ENCODE assay signal across 25 cellular contexts in genomic region chr1:91793877-91794276, GRCh38.
"Had no signal": no experiment of that assay in that cellular context is flagged by ENCODE, and none has a peak within 500 bp of the region (broad histone marks: within the 10 kb centered on the region; RNA-seq: fewer than 3 reads in every experiment).

No MANE protein-coding gene starts in this region.

- ATAC-seq: left colon; left lung; lower lobe of right lung; sciatic nerve; stimulated activated memory B cell treated with anti-CD40 and anti-IgM and Interleukin-4, amounts not matched to agents 10 μg/mL and 1 μg/mL and 100 μg/mL, for 72 hours; stimulated activated naive CD8-positive, alpha-beta T cell treated with anti-CD3 and anti-CD28 coated beads, Interleukin-15, amount 100 ng/mL, for 72 hours had no signal

- H3K4me3 Mint-ChIP-seq: mesothelial cell of epicardium; naive B cell; stimulated activated memory B cell treated with anti-CD40 and anti-IgM and Interleukin-4, amounts not matched to agents 10 μg/mL and 1 μg/mL and 100 μg/mL, for 72 hours; stimulated activated naive CD8-positive, alpha-beta T cell treated with anti-CD3 and anti-CD28 coated beads, Interleukin-15, amount 100 ng/mL, for 72 hours; type B pancreatic cell had no signal

- H3K9me3 ChIP-seq: left lung, lower lobe of right lung, ovary, right atrium auricular region, tibial nerve, vagina had no signal

- H3K4me1 Mint-ChIP-seq: naive B cell; stimulated activated memory B cell treated with anti-CD40 and anti-IgM and Interleukin-4, amounts not matched to agents 10 μg/mL and 1 μg/mL and 100 μg/mL, for 72 hours had no signal

- H3K27ac ChIP-seq: left lung, right atrium auricular region had no signal

- H3K4me3 ChIP-seq: left lung, lower lobe of right lung, ovary, right atrium auricular region, tibial nerve, vagina had no signal

- H3K36me3 Mint-ChIP-seq: naive B cell; stimulated activated memory B cell treated with anti-CD40 and anti-IgM and Interleukin-4, amounts not matched to agents 10 μg/mL and 1 μg/mL and 100 μg/mL, for 72 hours had no signal

- H3K27ac Mint-ChIP-seq: mesothelial cell of epicardium; naive B cell; progenitor cell of endocrine pancreas; stimulated activated memory B cell treated with anti-CD40 and anti-IgM and Interleukin-4, amounts not matched to agents 10 μg/mL and 1 μg/mL and 100 μg/mL, for 72 hours; stimulated activated naive CD8-positive, alpha-beta T cell treated with anti-CD3 and anti-CD28 coated beads, Interleukin-15, amount 100 ng/mL, for 72 hours; type B pancreatic cell had no signal

- H3K27me3 Mint-ChIP-seq: naive B cell; progenitor cell of endocrine pancreas; stimulated activated memory B cell treated with anti-CD40 and anti-IgM and Interleukin-4, amounts not matched to agents 10 μg/mL and 1 μg/mL and 100 μg/mL, for 72 hours; stimulated activated naive CD8-positive, alpha-beta T cell treated with anti-CD3 and anti-CD28 coated beads, Interleukin-15, amount 100 ng/mL, for 72 hours; type B pancreatic cell had no signal

- H3K9me3 Mint-ChIP-seq: stimulated activated naive CD8-positive, alpha-beta T cell treated with anti-CD3 and anti-CD28 coated beads, Interleukin-15, amount 100 ng/mL, for 72 hours; type B pancreatic cell had no signal

- DNase-seq: hippocampal formation; kidney; left colon; left lung; lower lobe of right lung; mammary epithelial cell; mesendoderm; naive B cell; ovary; small intestine; stimulated activated CD4-positive, alpha-beta T cell treated with anti-CD3 and anti-CD28 coated beads, Interleukin-1b, Interleukin-23, amount 100 ng/mL, for 48 hours; stimulated activated CD4-positive, alpha-beta T cell treated with anti-CD3 and anti-CD28 coated beads, Interleukin-2, amount 100 ng/mL, for 48 hours; stimulated activated CD4-positive, alpha-beta T cell treated with anti-CD3 and anti-CD28 coated beads, Interleukin-4, amount 100 ng/mL, for 4 hours; stimulated activated CD8-positive, alpha-beta memory T cell treated with anti-CD3 and anti-CD28 coated beads, Interleukin-4, amount 100 ng/mL, for 48 hours; stimulated activated naive CD4-positive, alpha-beta T cell treated with Interleukin-2 at 50 U/mL for 16 hours; stimulated activated naive CD8-positive, alpha-beta T cell treated with anti-CD3 and anti-CD28 coated beads, Interleukin-15, amount 100 ng/mL, for 72 hours; substantia nigra had no signal

- H3K36me3 ChIP-seq: left lung, lower lobe of right lung, ovary, vagina had no signal

- H3K27me3 ChIP-seq: left lung, ovary, right atrium auricular region, tibial nerve, vagina had no signal
